ENCODE assay signal across 19 cellular contexts in genomic region chr6:105567140-105567539, GRCh38.
"Had no signal": no experiment of that assay in that cellular context is flagged by ENCODE, and none has a peak within 500 bp of the region (broad histone marks: within the 10 kb centered on the region; RNA-seq: fewer than 3 reads in every experiment).

No MANE protein-coding gene starts in this region.

- H3K4me1 ChIP-seq: SJSA1 had no signal

- DNase-seq: KBM-7, MV-4-11, NCI-H1048, NCI-H1105, NCI-H1417, NCI-H146, NCI-H1694 treated with DMSO at 0.1 percent for 48 hours, NCI-H1930, NCI-H2081, NCI-H2107, NCI-H2227 treated with DMSO at 0.1 percent for 48 hours, NCI-H526 treated with DMSO at 0.1 percent for 48 hours, NCI-H748 treated with DMSO at 0.1 percent for 48 hours, Right ventricle myocardium superior, RPMI8226, SIG-M5 had no signal

- H3K4me3 ChIP-seq: SJSA1, SK-N-MC had no signal

- H3K27me3 ChIP-seq: SJSA1 had no signal

- H3K27ac ChIP-seq: HL-60, SJSA1, SK-N-MC had no signal

- H3K9me3 ChIP-seq: SJSA1 had no signal

- H3K36me3 ChIP-seq: SJSA1 had no signal
